12 cellular contexts compared by ENCODE assay signal in the genomic region with DNA sequence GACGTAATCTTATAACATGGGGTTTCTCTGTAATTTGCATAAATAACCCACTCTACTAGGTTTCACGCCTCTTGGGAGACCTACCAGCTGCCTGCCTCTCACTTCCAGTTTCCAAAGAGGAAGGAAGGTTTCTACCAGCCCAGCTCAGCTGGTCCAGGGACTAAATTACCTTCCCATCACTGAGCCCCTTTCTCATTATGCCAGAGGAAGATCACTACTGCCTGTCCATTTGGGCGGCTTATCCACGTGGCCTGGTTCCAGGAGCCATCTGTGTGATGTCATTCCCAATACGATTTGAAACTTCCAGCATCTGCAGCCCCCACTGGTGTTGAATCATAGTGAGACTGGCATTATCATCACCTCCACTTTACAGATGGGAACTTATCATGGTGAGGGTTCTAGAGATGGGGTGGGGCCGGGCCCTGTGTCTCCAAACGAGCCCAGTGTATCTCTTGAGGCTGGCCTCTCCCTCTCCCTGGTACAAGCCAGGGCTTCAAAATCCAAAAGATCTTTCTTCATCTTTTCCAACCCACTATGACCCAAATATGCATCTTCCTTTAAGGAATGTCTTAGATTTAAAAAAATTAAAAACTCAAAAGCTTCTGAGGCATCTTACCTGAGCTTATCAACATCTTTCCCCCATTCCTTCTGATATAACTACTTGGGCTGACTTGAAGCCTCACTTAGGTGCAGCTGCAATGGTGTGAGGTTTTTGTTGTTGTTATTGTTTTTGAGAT.
DNase-seq lines count a peak whose midpoint lies in the region; ATAC-seq and TF ChIP-seq lines count a peak whose summit lies in the region.
"Had no signal": no experiment of that assay in that cellular context is flagged by ENCODE, and none has a peak within 500 bp of the region (broad histone marks: within the 10 kb centered on the region; RNA-seq: fewer than 3 reads in every experiment).

No MANE protein-coding gene starts in this region.

- no peak overlapping the region for H3K27ac ChIP-seq in CD4-positive, alpha-beta memory T cell (ENCODE audit: low read depth, low read length)

- no peak overlapping the region for H3K4me3 Mint-ChIP-seq in glutamatergic neuron (ENCODE audit: unreplicated experiment)
- no peak overlapping the region for H3K4me3 Mint-ChIP-seq in CD4-positive, alpha-beta memory T cell
- H3K4me3 Mint-ChIP-seq: activated T-cell treated with anti-CD3 and anti-CD28 coated beads, Interleukin-2, amount 50 U/mL, for 4 hours; effector memory CD8-positive, alpha-beta T cell had no signal

- CTCF ChIA-PET in CD4-positive, alpha-beta memory T cell (lab: Charles Lee; ENCODE audit: partially characterized antibody), result no interaction called here

- H3K4me3 ChIP-seq in CD4-positive, alpha-beta memory T cell (ENCODE audit: low read length in 2 of 2), result no peak overlapping the region

- H3K27me3 ChIP-seq in CD4-positive, alpha-beta memory T cell (ENCODE audit: insufficient read depth, low read length), result no peaks in the 10 kb centered on the region

- TF ChIP-seq CTCF in glutamatergic neuron (IDR thresholded peaks at IDR 0.05; ENCODE audit: partially characterized antibody, unreplicated experiment), result no peak

- ATAC-seq in GM18517 (IDR thresholded peaks at IDR 0.05; ENCODE audit: unreplicated experiment) (peak; percentile 94), GM21576 (IDR thresholded peaks at IDR 0.05; ENCODE audit: unreplicated experiment) (peak; percentile 96), HG03378 (IDR thresholded peaks at IDR 0.05; ENCODE audit: unreplicated experiment) (peak; percentile 94)
- ATAC-seq: activated T-cell treated with anti-CD3 and anti-CD28 coated beads, Interleukin-2, amount 50 U/mL, for 4 hours; effector memory CD8-positive, alpha-beta T cell had no signal

- H3K4me1 Mint-ChIP-seq in glutamatergic neuron (ENCODE audit: low read depth, unreplicated experiment), result peaks cover 47% of the 10 kb centered on the region
- H3K4me1 Mint-ChIP-seq in CD4-positive, alpha-beta memory T cell, result no peaks in the 10 kb centered on the region

- H3K9me3 ChIP-seq in CD4-positive, alpha-beta memory T cell (ENCODE audit: control insufficient read depth in 1 of 2, low read length in 2 of 2), result no peaks in the 10 kb centered on the region

- peak; percentile 52 for DNase-seq in glutamatergic neuron
- DNase-seq in NCI-H1092 treated with DMSO at 0.1 percent for 48 hours (lab: John Stamatoyannopoulos, UW), result no peak
- no peak for DNase-seq in NK-92 treated with Interleukin-12 subunit alpha and Interleukin-12 subunit beta, amount 100 ng/mL, for 24 hours (lab: John Stamatoyannopoulos, UW)
- no peak for DNase-seq in activated CD4-positive, alpha-beta T cell treated with anti-CD3 and anti-CD28 coated beads, Interleukin-2, amount 50 U/mL, for 4 hours
- no peak for DNase-seq in CD4-positive, alpha-beta memory T cell
- DNase-seq: activated T-cell treated with anti-CD3 and anti-CD28 coated beads, Interleukin-2, amount 50 U/mL, for 4 hours; effector memory CD8-positive, alpha-beta T cell; left cardiac atrium; small intestine had no signal

- no peaks in the 10 kb centered on the region for H3K36me3 ChIP-seq in CD4-positive, alpha-beta memory T cell (ENCODE audit: insufficient read depth, low read length)

- H3K27me3 Mint-ChIP-seq in glutamatergic neuron (ENCODE audit: unreplicated experiment), result peaks cover 11% of the 10 kb centered on the region
- H3K27me3 Mint-ChIP-seq in CD4-positive, alpha-beta memory T cell, result peaks cover 4 to 9% of the 10 kb centered on the region in 2 donors

- H3K27ac Mint-ChIP-seq in glutamatergic neuron (ENCODE audit: unreplicated experiment), result peak overlapping the region; percentile 86
- H3K27ac Mint-ChIP-seq in CD4-positive, alpha-beta memory T cell, result no peak overlapping the region
- H3K27ac Mint-ChIP-seq: effector memory CD8-positive, alpha-beta T cell had no signal

- H3K4me1 ChIP-seq in CD4-positive, alpha-beta memory T cell (ENCODE audit: insufficient read depth, low read length), result no peaks in the 10 kb centered on the region

- POLR2A ChIA-PET in CD4-positive, alpha-beta memory T cell (lab: Charles Lee; ENCODE audit: partially characterized antibody), result no interaction called here

- intact Hi-C loops in CD4-positive, alpha-beta memory T cell (cut with micrococcal nuclease), result no loop called here

- peaks cover 14% of the 10 kb centered on the region for H3K9me3 Mint-ChIP-seq in glutamatergic neuron (ENCODE audit: unreplicated experiment)
- H3K9me3 Mint-ChIP-seq in CD4-positive, alpha-beta memory T cell, result no peaks in the 10 kb centered on the region
- H3K9me3 Mint-ChIP-seq: activated T-cell treated with anti-CD3 and anti-CD28 coated beads, Interleukin-2, amount 50 U/mL, for 4 hours; effector memory CD8-positive, alpha-beta T cell had no signal

- no peaks in the 10 kb centered on the region for H3K36me3 Mint-ChIP-seq in glutamatergic neuron (ENCODE audit: unreplicated experiment)
- H3K36me3 Mint-ChIP-seq in CD4-positive, alpha-beta memory T cell, result no peaks in the 10 kb centered on the region
